ENCODE assay signal across 17 cellular contexts in genomic region chr13:99385940-99386339, GRCh38.
DNase-seq lines count a peak whose midpoint lies in the region; ATAC-seq, FAIRE-seq and TF ChIP-seq lines count a peak whose summit lies in the region.
"Had no signal": no experiment of that assay in that cellular context is flagged by ENCODE, and none has a peak within 500 bp of the region (broad histone marks: within the 10 kb centered on the region; RNA-seq: fewer than 3 reads in every experiment).

No MANE protein-coding gene starts in this region.

- H4K8ac ChIP-seq in IMR-90 (ENCODE audit: low read depth in 2 of 2, low read length in 2 of 2), result no peak overlapping the region

- WGBS in IMR-90 (ENCODE audit: extremely low coverage in 2 of 2, insufficient read length in 1 of 2), 2 experiments, result 96% methylated on average over 4 of the region's 6 CpGs; no CpG with 5 or more reads in 1 of the 2 experiments
- WGBS in small intestine, 3 donors, result 78 to 81% (median 80%) methylated on average over 6 of the region's 6 CpGs

- peak; percentile 33 for DNase-seq in activated T-cell treated with anti-CD3 and anti-CD28 coated beads, Interleukin-2, amount 50 U/mL, for 24 hours
- no peak for DNase-seq in activated T-cell treated with anti-CD3 and anti-CD28 coated beads, Interleukin-2, amount 50 U/mL, for 4 hours
- no peak for DNase-seq in IMR-90
- no peak for DNase-seq in activated T-cell treated with anti-CD3 and anti-CD28 coated beads, Interleukin-2, amount 50 U/mL, for 72 hours
- no peak for DNase-seq in naive thymus-derived CD8-positive, alpha-beta T cell
- DNase-seq in glutamatergic neuron, result no peak
- no peak for DNase-seq in small intestine
- DNase-seq: activated CD4-positive, CD25-positive, alpha-beta regulatory T cell treated with anti-CD3 and anti-CD28 coated beads, Interleukin-2, amount 50 U/mL, for 72 hours; colonic mucosa; erythroblast; NCI-H1436; retina; SIG-M5; stimulated activated CD4-positive, alpha-beta T cell treated with anti-CD3 and anti-CD28 coated beads, Interleukin-2, amount 100 ng/mL, for 24 hours had no signal

- H4K20me1 ChIP-seq in IMR-90 (ENCODE audit: insufficient read depth, low read length), result peaks cover 4% of the 10 kb centered on the region; the same call in 1 of the 2 replicates

- H3K18ac ChIP-seq in IMR-90 (ENCODE audit: low read depth, low read length), result no peak overlapping the region

- TF ChIP-seq POLR2A in IMR-90 (IDR thresholded peaks at IDR 0.05; ENCODE audit: low read depth, low read length), result no peak

- H3K27me3 ChIP-seq in IMR-90 (ENCODE audit: control insufficient read depth, insufficient read depth, low read length), result no peaks in the 10 kb centered on the region
- H3K27me3 ChIP-seq in small intestine (ENCODE audit: control insufficient read depth in 2 of 2, insufficient read depth in 2 of 2, low read length in 2 of 2), result no peaks in the 10 kb centered on the region
- H3K27me3 ChIP-seq: colonic mucosa, neural progenitor cell had no signal

- H3K79me1 ChIP-seq in IMR-90 (ENCODE audit: low read depth in 1 of 2, low read length in 2 of 2), result no peaks in the 10 kb centered on the region; a peak in 1 of 4 replicates

- no peak overlapping the region for H4K5ac ChIP-seq in IMR-90 (ENCODE audit: low read depth, low read length)

- no peak overlapping the region for H2AK9ac ChIP-seq in IMR-90 (replicated peaks; ENCODE audit: low read depth, low read length, poor library complexity)

- no peak overlapping the region for H3K4me3 ChIP-seq in IMR-90 (ENCODE audit: insufficient read depth, low read depth, low read length)
- no peak overlapping the region for H3K4me3 ChIP-seq in small intestine (ENCODE audit: low read depth in 1 of 2, low read length in 2 of 2)
- H3K4me3 ChIP-seq: colonic mucosa, HAP-1, neural progenitor cell had no signal

- no peak for FAIRE-seq in small intestine (lab: Jason Lieb, UNC)

- H3K36me3 ChIP-seq in IMR-90 (ENCODE audit: control insufficient read depth, insufficient read depth, low read length), result peaks cover 7% of the 10 kb centered on the region
- no peaks in the 10 kb centered on the region for H3K36me3 ChIP-seq in small intestine (ENCODE audit: control insufficient read depth in 2 of 2, insufficient read depth in 2 of 2, low read length in 2 of 2)
- H3K36me3 ChIP-seq: colonic mucosa, HAP-1, neural progenitor cell had no signal

- H2AFZ ChIP-seq in IMR-90 (replicated peaks; ENCODE audit: low read length, poor library complexity), result no peak overlapping the region
- H2AFZ ChIP-seq: neural progenitor cell had no signal

- H2BK120ac ChIP-seq in IMR-90 (ENCODE audit: low read depth, low read length), result no peak overlapping the region

- H3K27ac ChIP-seq in IMR-90 (ENCODE audit: insufficient read depth, low read length), result no peak overlapping the region
- no peak overlapping the region for H3K27ac ChIP-seq in small intestine (ENCODE audit: low read depth in 1 of 2, low read length in 1 of 2)
- H3K27ac ChIP-seq: colonic mucosa had no signal

- H3K27ac Mint-ChIP-seq in activated T-cell treated with anti-CD3 and anti-CD28 coated beads, Interleukin-2, amount 50 U/mL, for 24 hours, result peak overlapping the region; percentile 51
- H3K27ac Mint-ChIP-seq in activated T-cell treated with anti-CD3 and anti-CD28 coated beads, Interleukin-2, amount 50 U/mL, for 72 hours, result peak overlapping the region; percentile 38
- H3K27ac Mint-ChIP-seq in naive thymus-derived CD8-positive, alpha-beta T cell, result peak overlapping the region; percentile 96 to 100 (median 98)
- H3K27ac Mint-ChIP-seq in glutamatergic neuron (ENCODE audit: unreplicated experiment), result no peak overlapping the region
- H3K27ac Mint-ChIP-seq: neural progenitor cell had no signal

- dilution Hi-C loops in IMR-90 (cut with HindIII; ENCODE audit: low sequenced_read_pairs, unreplicated experiment), result no loop called here

- no peak for ATAC-seq in activated T-cell treated with anti-CD3 and anti-CD28 coated beads, Interleukin-2, amount 50 U/mL, for 4 hours
- ATAC-seq in IMR-90 (ENCODE audit: low read depth) (no peak), GM21423 (IDR thresholded peaks at IDR 0.05; ENCODE audit: unreplicated experiment) (no peak)
- ATAC-seq in activated T-cell treated with anti-CD3 and anti-CD28 coated beads, Interleukin-2, amount 50 U/mL, for 72 hours (replicated peaks in 1 of 2), result no peak
- no peak for ATAC-seq in naive thymus-derived CD8-positive, alpha-beta T cell

- no peak overlapping the region for H2BK5ac ChIP-seq in IMR-90 (ENCODE audit: low read depth, low read length, poor library complexity, severe bottlenecking)

- H2BK15ac ChIP-seq in IMR-90 (ENCODE audit: low read depth, low read length), result no peak overlapping the region

- no peaks in the 10 kb centered on the region for H3K9me3 Mint-ChIP-seq in activated T-cell treated with anti-CD3 and anti-CD28 coated beads, Interleukin-2, amount 50 U/mL, for 24 hours
- H3K9me3 Mint-ChIP-seq in activated T-cell treated with anti-CD3 and anti-CD28 coated beads, Interleukin-2, amount 50 U/mL, for 4 hours, result no peaks in the 10 kb centered on the region
- no peaks in the 10 kb centered on the region for H3K9me3 Mint-ChIP-seq in activated T-cell treated with anti-CD3 and anti-CD28 coated beads, Interleukin-2, amount 50 U/mL, for 72 hours
- H3K9me3 Mint-ChIP-seq in naive thymus-derived CD8-positive, alpha-beta T cell, result no peaks in the 10 kb centered on the region
- no peaks in the 10 kb centered on the region for H3K9me3 Mint-ChIP-seq in glutamatergic neuron (ENCODE audit: unreplicated experiment)
- H3K9me3 Mint-ChIP-seq: neural progenitor cell had no signal

- no peak overlapping the region for H2AK5ac ChIP-seq in IMR-90 (ENCODE audit: low read depth, low read length)

- CTCF ChIA-PET in IMR-90 (lab: Yijun Ruan, JAX), result no interaction called here

- TSS peak; percentile 93 for BruUV-seq in IMR-90 (replicated peaks; lab: Mats Ljungman, UMichigan)

- peaks cover 37% of the 10 kb centered on the region for H3K36me3 Mint-ChIP-seq in activated T-cell treated with anti-CD3 and anti-CD28 coated beads, Interleukin-2, amount 50 U/mL, for 24 hours (ENCODE audit: low read depth)
- H3K36me3 Mint-ChIP-seq in activated T-cell treated with anti-CD3 and anti-CD28 coated beads, Interleukin-2, amount 50 U/mL, for 4 hours (ENCODE audit: insufficient read depth), result peaks cover 16% of the 10 kb centered on the region
- H3K36me3 Mint-ChIP-seq in activated T-cell treated with anti-CD3 and anti-CD28 coated beads, Interleukin-2, amount 50 U/mL, for 72 hours (ENCODE audit: insufficient read depth in 2 of 2), result peaks cover 2 to 15% of the 10 kb centered on the region in 2 donors
- peaks cover 4 to 13% (median 4%) of the 10 kb centered on the region in 3 donors for H3K36me3 Mint-ChIP-seq in naive thymus-derived CD8-positive, alpha-beta T cell
- H3K36me3 Mint-ChIP-seq in glutamatergic neuron (ENCODE audit: unreplicated experiment), result no peaks in the 10 kb centered on the region

- no peak overlapping the region for H3K14ac ChIP-seq in IMR-90 (replicated peaks; ENCODE audit: low read depth, low read length)

- H3K9ac ChIP-seq in IMR-90 (ENCODE audit: low read depth, low read length), result no peak overlapping the region
- H3K9ac ChIP-seq: neural progenitor cell had no signal

- no peak for TF ChIP-seq RAD21 in IMR-90 (IDR thresholded peaks at IDR 0.05; ENCODE audit: low read length)

- H3K23ac ChIP-seq in IMR-90 (ENCODE audit: low read depth, low read length), result no peak overlapping the region

- intact Hi-C loops in IMR-90 (cut with micrococcal nuclease), result no loop called here

- H3K4me1 ChIP-seq in IMR-90 (ENCODE audit: control insufficient read depth, insufficient read depth, low read length), result no peaks in the 10 kb centered on the region
- no peaks in the 10 kb centered on the region for H3K4me1 ChIP-seq in small intestine (ENCODE audit: control insufficient read depth in 2 of 2, insufficient read depth in 1 of 2, low read depth in 1 of 2, low read length in 1 of 2)
- H3K4me1 ChIP-seq: colonic mucosa, HAP-1 had no signal

- H3K9me3 ChIP-seq in IMR-90 (ENCODE audit: control insufficient read depth, insufficient read depth, low read length), result no peaks in the 10 kb centered on the region
- H3K9me3 ChIP-seq in small intestine (ENCODE audit: control insufficient read depth, low read depth), result no peaks in the 10 kb centered on the region
- H3K9me3 ChIP-seq: colonic mucosa, HAP-1 had no signal

- no peak overlapping the region for H3K4me2 ChIP-seq in IMR-90 (ENCODE audit: low read depth, low read length)
- H3K4me2 ChIP-seq: neural progenitor cell had no signal

- POLR2A ChIA-PET in IMR-90 (lab: Charles Lee; ENCODE audit: unreplicated experiment), result no interaction called here
- POLR2A ChIA-PET in naive thymus-derived CD8-positive, alpha-beta T cell (lab: Charles Lee), result interaction anchor here (4.7 to 8.5 kb wide), 4 partner anchors 13 to 49 kb away, joined by 46 to 138 read pairs (median 76); no protein-coding TSS in a partner anchor

- in situ Hi-C loops in IMR-90 (cut with MboI; ENCODE audit: low sequenced_read_pairs), result no loop called here

- peaks cover 85% of the 10 kb centered on the region for H3K4me1 Mint-ChIP-seq in activated T-cell treated with anti-CD3 and anti-CD28 coated beads, Interleukin-2, amount 50 U/mL, for 24 hours (ENCODE audit: low read depth)
- peaks cover 80% of the 10 kb centered on the region for H3K4me1 Mint-ChIP-seq in activated T-cell treated with anti-CD3 and anti-CD28 coated beads, Interleukin-2, amount 50 U/mL, for 4 hours (ENCODE audit: low read depth)
- peaks cover 78% of the 10 kb centered on the region for H3K4me1 Mint-ChIP-seq in activated T-cell treated with anti-CD3 and anti-CD28 coated beads, Interleukin-2, amount 50 U/mL, for 72 hours (ENCODE audit: low read depth)
- H3K4me1 Mint-ChIP-seq in naive thymus-derived CD8-positive, alpha-beta T cell, result peaks cover 42 to 84% (median 80%) of the 10 kb centered on the region in 4 donors
- H3K4me1 Mint-ChIP-seq in glutamatergic neuron (ENCODE audit: low read depth, unreplicated experiment), result no peaks in the 10 kb centered on the region

- H2BK20ac ChIP-seq in IMR-90 (ENCODE audit: low read depth, low read length), result no peak overlapping the region

- no peak overlapping the region for H3K4me3 Mint-ChIP-seq in activated T-cell treated with anti-CD3 and anti-CD28 coated beads, Interleukin-2, amount 50 U/mL, for 24 hours
- H3K4me3 Mint-ChIP-seq in activated T-cell treated with anti-CD3 and anti-CD28 coated beads, Interleukin-2, amount 50 U/mL, for 4 hours, result no peak overlapping the region
- no peak overlapping the region for H3K4me3 Mint-ChIP-seq in activated T-cell treated with anti-CD3 and anti-CD28 coated beads, Interleukin-2, amount 50 U/mL, for 72 hours
- peak overlapping the region in 7 of 10 donors; percentile 4 to 66 (median 20) for H3K4me3 Mint-ChIP-seq in naive thymus-derived CD8-positive, alpha-beta T cell
- no peak overlapping the region for H3K4me3 Mint-ChIP-seq in glutamatergic neuron (ENCODE audit: unreplicated experiment)
- H3K4me3 Mint-ChIP-seq: neural progenitor cell had no signal

- H3K9me1 ChIP-seq in IMR-90 (ENCODE audit: insufficient read depth, low read length), result peaks cover 6% of the 10 kb centered on the region; the same call in 1 of the 2 replicates

- no peak overlapping the region for H3K56ac ChIP-seq in IMR-90 (ENCODE audit: extremely low read depth, insufficient read depth, low read length)

- TF ChIP-seq CTCF in IMR-90 (conservative IDR thresholded peaks at IDR 0.05; ENCODE audit: low read depth, low read length), result no peak
- no peak for TF ChIP-seq CTCF in glutamatergic neuron (IDR thresholded peaks at IDR 0.05; ENCODE audit: partially characterized antibody, unreplicated experiment)

- no peak overlapping the region for H4K91ac ChIP-seq in IMR-90 (ENCODE audit: insufficient read depth, low read depth, low read length)

- no peaks in the 10 kb centered on the region for H3K27me3 Mint-ChIP-seq in activated T-cell treated with anti-CD3 and anti-CD28 coated beads, Interleukin-2, amount 50 U/mL, for 24 hours
- H3K27me3 Mint-ChIP-seq in activated T-cell treated with anti-CD3 and anti-CD28 coated beads, Interleukin-2, amount 50 U/mL, for 4 hours (ENCODE audit: low read depth), result no peaks in the 10 kb centered on the region
- no peaks in the 10 kb centered on the region for H3K27me3 Mint-ChIP-seq in activated T-cell treated with anti-CD3 and anti-CD28 coated beads, Interleukin-2, amount 50 U/mL, for 72 hours (ENCODE audit: low read depth)
- H3K27me3 Mint-ChIP-seq in naive thymus-derived CD8-positive, alpha-beta T cell, result no peaks in the 10 kb centered on the region
- no peaks in the 10 kb centered on the region for H3K27me3 Mint-ChIP-seq in glutamatergic neuron (ENCODE audit: unreplicated experiment)

- H3K4ac ChIP-seq in IMR-90 (ENCODE audit: low read depth, low read length), result no peak overlapping the region

Comparison
In these comparisons a context has a peak if more than half of its experiments do, and no peak if none do; other contexts are left out.
1. H3K4me3 Mint-ChIP-seq: peak in naive thymus-derived CD8-positive, alpha-beta T cell (7 of 10); none in activated T-cell treated with anti-CD3 and anti-CD28 coated beads, Interleukin-2, amount 50 U/mL, for 24 hours (single experiment), activated T-cell treated with anti-CD3 and anti-CD28 coated beads, Interleukin-2, amount 50 U/mL, for 4 hours (single experiment), activated T-cell treated with anti-CD3 and anti-CD28 coated beads, Interleukin-2, amount 50 U/mL, for 72 hours (0 of 2) and glutamatergic neuron (single experiment).